Comparison of ENCODE assay signal across 1 cellular context in the genomic region with DNA sequence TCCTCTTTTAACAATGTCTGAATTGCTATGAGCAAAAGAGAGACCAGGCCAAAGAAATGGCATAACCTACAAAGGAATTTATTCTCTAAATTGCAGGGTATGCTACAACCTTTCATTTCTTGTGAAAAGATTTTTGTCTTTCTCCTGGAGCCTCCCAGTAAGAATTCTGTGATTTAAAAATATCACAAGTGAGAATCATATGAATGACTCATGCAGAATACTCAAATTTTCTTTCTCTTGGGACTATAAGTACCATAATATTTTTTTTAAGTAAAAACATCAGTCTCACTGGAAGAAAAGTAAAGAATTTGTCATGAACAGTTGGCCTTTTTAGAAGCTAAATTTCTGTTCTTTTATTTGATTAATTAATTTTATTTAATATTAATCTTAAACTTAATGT.
TF ChIP-seq lines count a peak whose summit lies in the region.

No MANE protein-coding gene starts in this region.

TF ChIP-seq in H1, 55 proteins besides CTCF, POLR2A, EP300 and RAD21 (continued from another document):
- TF ChIP-seq, protein P1, sequence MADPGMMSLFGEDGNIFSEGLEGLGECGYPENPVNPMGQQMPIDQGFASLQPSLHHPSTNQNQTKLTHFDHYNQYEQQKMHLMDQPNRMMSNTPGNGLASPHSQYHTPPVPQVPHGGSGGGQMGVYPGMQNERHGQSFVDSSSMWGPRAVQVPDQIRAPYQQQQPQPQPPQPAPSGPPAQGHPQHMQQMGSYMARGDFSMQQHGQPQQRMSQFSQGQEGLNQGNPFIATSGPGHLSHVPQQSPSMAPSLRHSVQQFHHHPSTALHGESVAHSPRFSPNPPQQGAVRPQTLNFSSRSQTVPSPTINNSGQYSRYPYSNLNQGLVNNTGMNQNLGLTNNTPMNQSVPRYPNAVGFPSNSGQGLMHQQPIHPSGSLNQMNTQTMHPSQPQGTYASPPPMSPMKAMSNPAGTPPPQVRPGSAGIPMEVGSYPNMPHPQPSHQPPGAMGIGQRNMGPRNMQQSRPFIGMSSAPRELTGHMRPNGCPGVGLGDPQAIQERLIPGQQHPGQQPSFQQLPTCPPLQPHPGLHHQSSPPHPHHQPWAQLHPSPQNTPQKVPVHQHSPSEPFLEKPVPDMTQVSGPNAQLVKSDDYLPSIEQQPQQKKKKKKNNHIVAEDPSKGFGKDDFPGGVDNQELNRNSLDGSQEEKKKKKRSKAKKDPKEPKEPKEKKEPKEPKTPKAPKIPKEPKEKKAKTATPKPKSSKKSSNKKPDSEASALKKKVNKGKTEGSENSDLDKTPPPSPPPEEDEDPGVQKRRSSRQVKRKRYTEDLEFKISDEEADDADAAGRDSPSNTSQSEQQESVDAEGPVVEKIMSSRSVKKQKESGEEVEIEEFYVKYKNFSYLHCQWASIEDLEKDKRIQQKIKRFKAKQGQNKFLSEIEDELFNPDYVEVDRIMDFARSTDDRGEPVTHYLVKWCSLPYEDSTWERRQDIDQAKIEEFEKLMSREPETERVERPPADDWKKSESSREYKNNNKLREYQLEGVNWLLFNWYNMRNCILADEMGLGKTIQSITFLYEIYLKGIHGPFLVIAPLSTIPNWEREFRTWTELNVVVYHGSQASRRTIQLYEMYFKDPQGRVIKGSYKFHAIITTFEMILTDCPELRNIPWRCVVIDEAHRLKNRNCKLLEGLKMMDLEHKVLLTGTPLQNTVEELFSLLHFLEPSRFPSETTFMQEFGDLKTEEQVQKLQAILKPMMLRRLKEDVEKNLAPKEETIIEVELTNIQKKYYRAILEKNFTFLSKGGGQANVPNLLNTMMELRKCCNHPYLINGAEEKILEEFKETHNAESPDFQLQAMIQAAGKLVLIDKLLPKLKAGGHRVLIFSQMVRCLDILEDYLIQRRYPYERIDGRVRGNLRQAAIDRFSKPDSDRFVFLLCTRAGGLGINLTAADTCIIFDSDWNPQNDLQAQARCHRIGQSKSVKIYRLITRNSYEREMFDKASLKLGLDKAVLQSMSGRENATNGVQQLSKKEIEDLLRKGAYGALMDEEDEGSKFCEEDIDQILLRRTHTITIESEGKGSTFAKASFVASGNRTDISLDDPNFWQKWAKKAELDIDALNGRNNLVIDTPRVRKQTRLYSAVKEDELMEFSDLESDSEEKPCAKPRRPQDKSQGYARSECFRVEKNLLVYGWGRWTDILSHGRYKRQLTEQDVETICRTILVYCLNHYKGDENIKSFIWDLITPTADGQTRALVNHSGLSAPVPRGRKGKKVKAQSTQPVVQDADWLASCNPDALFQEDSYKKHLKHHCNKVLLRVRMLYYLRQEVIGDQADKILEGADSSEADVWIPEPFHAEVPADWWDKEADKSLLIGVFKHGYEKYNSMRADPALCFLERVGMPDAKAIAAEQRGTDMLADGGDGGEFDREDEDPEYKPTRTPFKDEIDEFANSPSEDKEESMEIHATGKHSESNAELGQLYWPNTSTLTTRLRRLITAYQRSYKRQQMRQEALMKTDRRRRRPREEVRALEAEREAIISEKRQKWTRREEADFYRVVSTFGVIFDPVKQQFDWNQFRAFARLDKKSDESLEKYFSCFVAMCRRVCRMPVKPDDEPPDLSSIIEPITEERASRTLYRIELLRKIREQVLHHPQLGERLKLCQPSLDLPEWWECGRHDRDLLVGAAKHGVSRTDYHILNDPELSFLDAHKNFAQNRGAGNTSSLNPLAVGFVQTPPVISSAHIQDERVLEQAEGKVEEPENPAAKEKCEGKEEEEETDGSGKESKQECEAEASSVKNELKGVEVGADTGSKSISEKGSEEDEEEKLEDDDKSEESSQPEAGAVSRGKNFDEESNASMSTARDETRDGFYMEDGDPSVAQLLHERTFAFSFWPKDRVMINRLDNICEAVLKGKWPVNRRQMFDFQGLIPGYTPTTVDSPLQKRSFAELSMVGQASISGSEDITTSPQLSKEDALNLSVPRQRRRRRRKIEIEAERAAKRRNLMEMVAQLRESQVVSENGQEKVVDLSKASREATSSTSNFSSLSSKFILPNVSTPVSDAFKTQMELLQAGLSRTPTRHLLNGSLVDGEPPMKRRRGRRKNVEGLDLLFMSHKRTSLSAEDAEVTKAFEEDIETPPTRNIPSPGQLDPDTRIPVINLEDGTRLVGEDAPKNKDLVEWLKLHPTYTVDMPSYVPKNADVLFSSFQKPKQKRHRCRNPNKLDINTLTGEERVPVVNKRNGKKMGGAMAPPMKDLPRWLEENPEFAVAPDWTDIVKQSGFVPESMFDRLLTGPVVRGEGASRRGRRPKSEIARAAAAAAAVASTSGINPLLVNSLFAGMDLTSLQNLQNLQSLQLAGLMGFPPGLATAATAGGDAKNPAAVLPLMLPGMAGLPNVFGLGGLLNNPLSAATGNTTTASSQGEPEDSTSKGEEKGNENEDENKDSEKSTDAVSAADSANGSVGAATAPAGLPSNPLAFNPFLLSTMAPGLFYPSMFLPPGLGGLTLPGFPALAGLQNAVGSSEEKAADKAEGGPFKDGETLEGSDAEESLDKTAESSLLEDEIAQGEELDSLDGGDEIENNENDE (IDR thresholded peaks at IDR 0.05; ENCODE audit: insufficient replicate concordance, low read length): no peak
- TF ChIP-seq EZH2 (IDR thresholded peaks at IDR 0.05; ENCODE audit: low read depth, low read length, severe bottlenecking): no peak
- TF ChIP-seq SP4 (IDR thresholded peaks at IDR 0.05; ENCODE audit: low read length): no peak
- TF ChIP-seq NRF1 (IDR thresholded peaks at IDR 0.05; ENCODE audit: low read depth, low read length): no peak
- TF ChIP-seq GTF2F1 (IDR thresholded peaks at IDR 0.05; ENCODE audit: borderline replicate concordance, low read depth, low read length): no peak
- TF ChIP-seq RBBP5 (IDR thresholded peaks at IDR 0.05; ENCODE audit: borderline replicate concordance, low read depth, low read length): no peak
- TF ChIP-seq SIN3A (conservative IDR thresholded peaks at IDR 0.05 in 1 of 2, IDR thresholded peaks at IDR 0.05 in 1 of 2; ENCODE audit: low read depth in 1 of 2, low read length in 2 of 2): no peak
- TF ChIP-seq SIX5 (IDR thresholded peaks at IDR 0.05; ENCODE audit: low read depth, low read length): no peak
- no peak for TF ChIP-seq HDAC6 (IDR thresholded peaks at IDR 0.05; ENCODE audit: low read depth, low read length)
- TF ChIP-seq JUND (IDR thresholded peaks at IDR 0.05; ENCODE audit: low read length): no peak
- TF ChIP-seq SRF (IDR thresholded peaks at IDR 0.05; ENCODE audit: low read depth, low read length): no peak
TF ChIP-seq in H1: peak in this region for 0.
